In genomic region chr19:53553865-53554791, GRCh38 we compare ENCODE assay signal across 8 cellular contexts.
DNase-seq lines count a peak whose midpoint lies in the region; ATAC-seq and TF ChIP-seq lines count a peak whose summit lies in the region.

No MANE protein-coding gene starts in this region.

- no peak for TF ChIP-seq CTCF in GM12865 (IDR thresholded peaks at IDR 0.05; ENCODE audit: insufficient read depth, low read depth, low read length, missing control alignments)

- peak overlapping the region; percentile 52 for H3K27ac ChIP-seq in substantia nigra (ENCODE audit: low read depth, low read length, poor library complexity, severe bottlenecking)

- peak; percentile 66 for ATAC-seq in HG02763 (IDR thresholded peaks at IDR 0.05; ENCODE audit: unreplicated experiment)

- H3K4me3 ChIP-seq in GM12865 (ENCODE audit: low read depth, low read length): peak overlapping the region; percentile 59

- DNase-seq in GM12865 (ENCODE audit: low read depth) (peak; percentile 89), NCI-H69 (lab: John Stamatoyannopoulos, UW) (peak; percentile 87), fibroblast of peridontal ligament (ENCODE audit: extremely low read depth) (peak; percentile 85), nucleus accumbens (lab: John Stamatoyannopoulos, UW) (peak in 54 of 56 donors; percentile 25 to 89 (median 74)), substantia nigra (lab: John Stamatoyannopoulos, UW) (peak; percentile 10 to 92 (median 67)), SKM-1 treated with dmso at 0.1 percent for 144 hours (lab: John Stamatoyannopoulos, UW; ENCODE audit: unreplicated experiment) (no peak)
- peak; percentile 76 to 89 for DNase-seq in activated T-helper 1 cell treated with anti-CD3 and anti-CD28 coated beads, Interleukin-2, amount 50 U/mL, for 16 hours (ENCODE audit: low read depth in 1 of 2, low spot score in 1 of 2)
